ENCODE assay signal across 16 cellular contexts in the genomic region with DNA sequence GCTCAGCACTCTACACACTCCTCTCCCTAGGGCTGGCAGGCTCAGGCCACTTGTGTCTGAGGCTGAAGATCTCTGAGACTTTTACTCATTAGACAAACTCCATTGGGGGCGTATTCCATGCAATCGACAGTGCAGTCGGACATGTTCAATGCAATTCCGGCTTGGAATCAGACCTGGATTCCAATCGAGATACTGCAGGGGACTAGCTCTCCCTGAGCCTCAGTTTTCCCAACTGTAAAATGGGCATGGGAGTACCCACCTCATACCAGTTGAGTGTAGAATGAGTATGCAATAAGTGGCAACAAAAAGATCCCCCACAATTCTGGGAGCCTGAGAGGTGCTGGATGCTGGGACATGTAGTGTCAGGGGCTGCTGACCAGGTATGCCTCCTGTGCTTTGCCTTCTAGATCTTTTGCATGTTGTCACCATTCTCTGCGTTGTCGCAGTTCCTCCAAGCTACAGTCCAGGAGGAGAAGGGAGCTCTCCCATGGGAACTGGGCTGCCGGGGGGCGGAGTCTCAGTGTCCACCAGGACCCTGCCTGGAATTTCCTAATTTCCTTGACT. TPM values are rescaled to one million over a fixed set of nuclear protein-coding genes. Genes with fewer than 3 reads are reported as not detected.
DNase-seq lines count a peak whose midpoint lies in the region; ATAC-seq and TF ChIP-seq lines count a peak whose summit lies in the region.
"Had no signal": no experiment of that assay in that cellular context is flagged by ENCODE, and none has a peak within 500 bp of the region (broad histone marks: within the 10 kb centered on the region; RNA-seq: fewer than 3 reads in every experiment).

No MANE protein-coding gene starts in this region.

- DNase-seq in Caco-2 (no peak), neural crest cell (ENCODE audit: low read depth, low spot score) (no peak), NCI-H82 (lab: John Stamatoyannopoulos, UW) (no peak), dermis blood vessel endothelial cell (no peak), OCI-M1 (lab: John Stamatoyannopoulos, UW) (no peak)
- DNase-seq: C1 segment of cervical spinal cord; CD4-positive, alpha-beta memory T cell; COR-L47; DMS153; DND-41; EL; H9 had no signal

- H3K27ac Mint-ChIP-seq in Caco-2 (ENCODE audit: unreplicated experiment) (peak overlapping the region; percentile 19), neural crest cell (ENCODE audit: unreplicated experiment) (peak overlapping the region; percentile 35)
- H3K27ac Mint-ChIP-seq: CD4-positive, alpha-beta memory T cell; GM23338; H9 had no signal

- intact Hi-C loops in Caco-2 (cut with micrococcal nuclease; ENCODE audit: unreplicated experiment) = no loop called here

- no peak overlapping the region for H3K9ac ChIP-seq in iPS-15b (ENCODE audit: low read depth, low read length)

- H3K9me3 ChIP-seq in Caco-2 (no peaks in the 10 kb centered on the region), iPS-15b (ENCODE audit: control insufficient read depth, insufficient read depth, low read length) (no peaks in the 10 kb centered on the region)

- H3K27me3 ChIP-seq in Caco-2 (replicated peaks; ENCODE audit: control insufficient read depth, insufficient read depth, low read length) = no peaks in the 10 kb centered on the region
- peaks cover 100% of the 10 kb centered on the region for H3K27me3 ChIP-seq in iPS-15b (ENCODE audit: control insufficient read depth, insufficient read depth, low read length)

- no peak for ATAC-seq in SK-N-SH treated with all-trans-retinoic acid at 6 μM for 48 hours
- ATAC-seq: GM23338, HCT116 had no signal

- H3K36me3 Mint-ChIP-seq in Caco-2 (ENCODE audit: insufficient read depth, unreplicated experiment) (peaks cover 31% of the 10 kb centered on the region), neural crest cell (ENCODE audit: low read depth) (no peaks in the 10 kb centered on the region)

- H3K4me3 ChIP-seq in Caco-2 (ENCODE audit: low read depth, low read length) (no peak overlapping the region), iPS-15b (ENCODE audit: low read depth, low read length) (peak overlapping the region; percentile 18)
- H3K4me3 ChIP-seq: GM23338 had no signal

- TF ChIP-seq CTCF in Caco-2 (IDR thresholded peaks at IDR 0.05; ENCODE audit: insufficient read depth in 1 of 2, low read depth in 1 of 2, low read length in 1 of 2, severe bottlenecking in 1 of 2, unreplicated experiment in 1 of 2) = no peak
- no peak for TF ChIP-seq CTCF in neural crest cell (conservative IDR thresholded peaks at IDR 0.05)

- POLR2A ChIA-PET in Caco-2 (lab: Charles Lee) = no interaction called here

- peak overlapping the region; percentile 48 for H3K4me3 Mint-ChIP-seq in Caco-2 (ENCODE audit: unreplicated experiment)
- no peak overlapping the region for H3K4me3 Mint-ChIP-seq in neural crest cell
- H3K4me3 Mint-ChIP-seq: CD4-positive, alpha-beta memory T cell; GM23338; H9 had no signal

- H3K9me3 Mint-ChIP-seq in Caco-2 (ENCODE audit: unreplicated experiment) = no peaks in the 10 kb centered on the region
- H3K9me3 Mint-ChIP-seq in neural crest cell = no peaks in the 10 kb centered on the region
- H3K9me3 Mint-ChIP-seq: H9 had no signal

- H3K27me3 Mint-ChIP-seq in Caco-2 (ENCODE audit: insufficient read depth, unreplicated experiment) (no peaks in the 10 kb centered on the region), neural crest cell (ENCODE audit: low read depth) (peaks cover 98% of the 10 kb centered on the region)

- H3K4me1 ChIP-seq in Caco-2 (peaks cover 33% of the 10 kb centered on the region), iPS-15b (ENCODE audit: control insufficient read depth, insufficient read depth, low read length) (no peaks in the 10 kb centered on the region)

- H3K4me1 Mint-ChIP-seq in Caco-2 (ENCODE audit: low read depth, unreplicated experiment) (peaks cover 13% of the 10 kb centered on the region), neural crest cell (peaks cover 8% of the 10 kb centered on the region)

- CTCF ChIA-PET in Caco-2 (lab: Charles Lee) = no interaction called here

- BruUV-seq in Caco-2 (replicated peaks; lab: Mats Ljungman, UMichigan) = no TSS peak

- H3K36me3 ChIP-seq in Caco-2 (ENCODE audit: control insufficient read depth, insufficient read depth, low read length) (peaks cover 3% of the 10 kb centered on the region; the same call in 1 of the 2 replicates), iPS-15b (ENCODE audit: control insufficient read depth, insufficient read depth, low read length) (no peaks in the 10 kb centered on the region)

TF ChIP-seq in SK-N-SH treated with all-trans-retinoic acid at 6 μM for 48 hours, 23 proteins besides CTCF, POLR2A, EP300 and RAD21:
- TF ChIP-seq TOX (CRISPR knock-in tag; IDR thresholded peaks at IDR 0.05; ENCODE audit: borderline replicate concordance) = no peak
- TF ChIP-seq PATZ1 (CRISPR knock-in tag; IDR thresholded peaks at IDR 0.05; ENCODE audit: borderline replicate concordance) = no peak
- TF ChIP-seq TCF4 (CRISPR knock-in tag; IDR thresholded peaks at IDR 0.05; ENCODE audit: borderline replicate concordance) = no peak
- no peak for TF ChIP-seq ZFP3 (CRISPR knock-in tag; IDR thresholded peaks at IDR 0.05)

RNA-seq across cellular contexts. Expression of gene TTC6, which starts 8.3 kb away (rescaled TPM):
- total RNA-seq in Caco-2 (2022) (19.4 and 25.1 TPM in 2 replicates), neural crest cell (0.40 TPM in 1 of 2 replicates, not detected in the other), dermis blood vessel endothelial cell (not detected in 2 replicates)
- total RNA-seq: CD4-positive, alpha-beta memory T cell; GM23338 had no signal

RNA-seq across cellular contexts. Expression of gene FOXA1, which starts 8.7 kb away (rescaled TPM):
- total RNA-seq in Caco-2 (2022) (271 and 291 TPM in 2 replicates), neural crest cell (not detected in 2 replicates), dermis blood vessel endothelial cell (not detected in 2 replicates)
- total RNA-seq: CD4-positive, alpha-beta memory T cell; GM23338 had no signal

Comparison
In these comparisons a context has a peak if more than half of its experiments do, and no peak if none do; other contexts are left out.
1. RNA of gene TTC6, which starts 8.3 kb away (total RNA-seq): 19.4 to 25.1 TPM in Caco-2; 0.40 TPM in neural crest cell and not detected in dermis blood vessel endothelial cell; every median in the first group is over 10 times any median in the second.
2. RNA of gene FOXA1, which starts 8.7 kb away (total RNA-seq): 271 to 291 TPM in Caco-2; not detected in neural crest cell and not detected in dermis blood vessel endothelial cell; every median in the first group is over 100 times any median in the second.